Comparison of ENCODE assay signal across 21 cellular contexts in the genomic region with DNA sequence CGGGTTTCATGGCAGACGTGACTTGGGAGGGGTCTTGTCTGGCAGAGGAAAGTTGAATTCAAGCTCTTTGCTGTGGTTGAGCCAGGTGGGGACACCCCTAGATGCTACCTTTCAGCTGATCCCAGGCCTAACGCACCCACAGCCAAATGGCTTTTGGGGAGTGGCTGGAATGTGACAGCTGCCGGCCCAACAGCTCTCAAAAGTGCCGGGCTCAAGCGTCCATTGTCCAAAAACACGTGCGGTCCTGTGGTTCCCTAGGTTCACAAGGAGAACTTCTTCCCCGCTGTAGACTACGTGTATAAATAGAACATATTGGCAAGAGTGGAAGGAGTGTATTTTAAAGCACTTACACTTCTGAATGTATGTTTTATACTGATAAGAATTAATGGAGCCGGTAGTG.
"Had no signal": no experiment of that assay in that cellular context is flagged by ENCODE, and none has a peak within 500 bp of the region (broad histone marks: within the 10 kb centered on the region; RNA-seq: fewer than 3 reads in every experiment).

No MANE protein-coding gene starts in this region.

- H3K36me3 ChIP-seq: breast epithelium, neural progenitor cell, transverse colon had no signal

- H3K9me3 ChIP-seq: breast epithelium, transverse colon had no signal

- DNase-seq: activated CD4-positive, alpha-beta T cell treated with anti-CD3 and anti-CD28 coated beads, Interleukin-2, amount 50 U/mL, for 1 hour; activated CD4-positive, CD25-positive, alpha-beta regulatory T cell treated with anti-CD3 and anti-CD28 coated beads, Interleukin-2, amount 50 U/mL, for 72 hours; activated CD8-positive, alpha-beta T cell treated with anti-CD3 and anti-CD28 coated beads, Interleukin-2, amount 10 ng/mL, durations not matched to agents 7 days and 5 days; activated gamma-delta T cell treated with Interleukin-2 at 50 U/mL for 16 hours; activated T-cell treated with anti-CD3 and anti-CD28 coated beads, Interleukin-2, amount 50 U/mL, for 1 hour; cerebellar nuclear complex; effector CD8-positive, alpha-beta T cell; islet precursor cell; naive thymus-derived CD8-positive, alpha-beta T cell; retina; stimulated activated CD4-positive, alpha-beta T cell treated with anti-CD3 and anti-CD28 coated beads, Interleukin-4, amount 100 ng/mL, for 24 hours; stimulated activated naive CD8-positive, alpha-beta T cell treated with anti-CD3 and anti-CD28 coated beads, Interleukin-15, Interleukin-2, amounts not matched to agents 100 U/mL and 50 U/mL, for 24 hours; transverse colon had no signal

- H3K27ac ChIP-seq: breast epithelium, neural progenitor cell, SK-N-MC, transverse colon, VCaP had no signal

- H3K27me3 Mint-ChIP-seq: progenitor cell of endocrine pancreas had no signal

- ATAC-seq: activated CD8-positive, alpha-beta T cell treated with anti-CD3 and anti-CD28 coated beads, Interleukin-2, amount 10 ng/mL, durations not matched to agents 7 days and 5 days; activated naive CD4-positive, alpha-beta T cell treated with anti-CD3 and anti-CD28 coated beads, Interleukin-2, amount 50 U/mL, for 72 hours; naive thymus-derived CD8-positive, alpha-beta T cell; stimulated activated naive CD8-positive, alpha-beta T cell treated with anti-CD3 and anti-CD28 coated beads, Interleukin-15, Interleukin-2, amounts not matched to agents 100 U/mL and 50 U/mL, for 24 hours had no signal

- H3K27me3 ChIP-seq: neural progenitor cell had no signal

- H3K4me3 ChIP-seq: breast epithelium, lung, neural progenitor cell, SK-N-MC, transverse colon had no signal

- H3K36me3 Mint-ChIP-seq: activated naive CD4-positive, alpha-beta T cell treated with anti-CD3 and anti-CD28 coated beads, Interleukin-2, amount 50 U/mL, for 72 hours; naive thymus-derived CD8-positive, alpha-beta T cell; neural progenitor cell had no signal

- H3K27ac Mint-ChIP-seq: activated CD8-positive, alpha-beta T cell treated with anti-CD3 and anti-CD28 coated beads, Interleukin-2, amount 10 ng/mL, durations not matched to agents 7 days and 5 days; activated naive CD4-positive, alpha-beta T cell treated with anti-CD3 and anti-CD28 coated beads, Interleukin-2, amount 50 U/mL, for 72 hours; dendritic cell treated with granulocyte-macrophage colony-stimulating factor and Interleukin-4, amounts not matched to agents 40 ng/mL and 50 ng/mL, for 4 days; naive thymus-derived CD8-positive, alpha-beta T cell; neural progenitor cell; progenitor cell of endocrine pancreas had no signal

- H3K9me3 Mint-ChIP-seq: dendritic cell treated with granulocyte-macrophage colony-stimulating factor and Interleukin-4, amounts not matched to agents 40 ng/mL and 50 ng/mL, for 4 days had no signal

- H3K4me3 Mint-ChIP-seq: activated CD8-positive, alpha-beta T cell treated with anti-CD3 and anti-CD28 coated beads, Interleukin-2, amount 10 ng/mL, durations not matched to agents 7 days and 5 days; dendritic cell treated with granulocyte-macrophage colony-stimulating factor and Interleukin-4, amounts not matched to agents 40 ng/mL and 50 ng/mL, for 4 days; naive thymus-derived CD8-positive, alpha-beta T cell; neural progenitor cell had no signal

- H3K4me1 ChIP-seq: breast epithelium had no signal
